In the genomic region with DNA sequence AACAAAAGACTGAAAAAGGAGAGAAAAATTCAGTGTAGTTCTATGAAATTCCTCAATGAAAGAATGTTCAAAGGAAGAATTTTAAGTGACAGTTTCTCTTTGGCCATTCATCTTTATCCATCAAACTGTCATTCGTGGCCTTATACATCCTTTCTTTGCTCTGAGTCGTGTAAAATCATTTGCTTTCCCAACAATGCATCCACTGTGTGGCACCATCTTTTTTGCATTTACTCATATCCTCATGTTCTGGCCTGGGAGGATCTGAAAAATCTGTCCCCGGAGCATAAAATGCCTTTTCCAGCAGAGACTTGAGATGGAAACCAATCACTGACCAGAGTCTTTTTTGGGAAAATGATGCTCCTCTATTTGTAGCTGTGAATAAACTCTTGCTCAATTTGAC, we compare ENCODE assay signal across 23 cellular contexts.
"Had no signal": no experiment of that assay in that cellular context is flagged by ENCODE, and none has a peak within 500 bp of the region (broad histone marks: within the 10 kb centered on the region; RNA-seq: fewer than 3 reads in every experiment).

No MANE protein-coding gene starts in this region.

- ATAC-seq: HepG2, T-cell had no signal

- DNase-seq: IMR-90, Karpas-422, KG1, MG63, NCI-H1092, NCI-H1105 treated with DMSO at 0.1 percent for 48 hours, NCI-H1417 treated with DMSO at 0.1 percent for 48 hours, NCI-H146, NCI-H1694 treated with DMSO at 0.1 percent for 48 hours, NCI-H1930, NCI-H2081, NCI-H2107, NCI-H2227 treated with DMSO at 0.1 percent for 48 hours, NCI-H446, NCI-H510A, NCI-H524 treated with DMSO at 0.1 percent for 48 hours, NCI-H69, NCI-H774, SHP77, SW 1271, T-cell had no signal

- FAIRE-seq: HepG2, RCC 7860 had no signal
